In genomic region chr9:114157516-114158176, GRCh38 we compare ENCODE assay signal across 1 cellular context.
TF ChIP-seq lines count a peak whose summit lies in the region.

No MANE protein-coding gene starts in this region.

TF ChIP-seq in A549, 52 proteins besides CTCF, POLR2A, EP300 and RAD21 (continued from another document):
- TF ChIP-seq PBX3 (IDR thresholded peaks at IDR 0.05) (no peak), HOXA7 (CRISPR knock-in tag; IDR thresholded peaks at IDR 0.05) (no peak), ZFP36 (IDR thresholded peaks at IDR 0.05; ENCODE audit: borderline replicate concordance, partially characterized antibody) (no peak), SREBF2 (IDR thresholded peaks at IDR 0.05) (no peak), FOSB (CRISPR knock-in tag; IDR thresholded peaks at IDR 0.05) (no peak), CEBPB (IDR thresholded peaks at IDR 0.05) (no peak), FOSL2 (IDR thresholded peaks at IDR 0.05) (no peak), FOSL2 (CRISPR knock-in tag; IDR thresholded peaks at IDR 0.05) (no peak), ZNF302 (CRISPR knock-in tag; IDR thresholded peaks at IDR 0.05) (no peak)
